ENCODE assay signal across 8 cellular contexts in the genomic region with DNA sequence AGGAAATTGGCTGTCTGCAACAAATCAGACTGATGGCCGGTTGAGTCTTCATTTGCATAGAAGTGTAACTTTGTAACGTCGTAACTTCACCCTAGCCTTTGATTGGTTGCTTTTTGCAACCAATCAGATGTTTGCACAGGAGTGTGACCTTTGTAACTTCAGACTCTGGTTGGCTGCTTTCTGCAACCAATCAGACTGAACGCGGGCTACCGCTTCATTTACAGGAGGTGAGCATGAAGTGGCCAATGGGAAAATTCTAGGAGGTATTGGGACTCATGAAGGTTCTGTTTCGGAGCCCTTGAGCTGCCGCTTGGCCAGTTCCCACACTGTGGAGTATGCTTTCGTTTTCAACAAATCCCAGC. TPM values are rescaled to one million over a fixed set of nuclear protein-coding genes. Genes with fewer than 3 reads are reported as not detected.
DNase-seq lines count a peak whose midpoint lies in the region; ATAC-seq and TF ChIP-seq lines count a peak whose summit lies in the region.

No MANE protein-coding gene starts in this region.

- DNase-seq in DMS53 (lab: John Stamatoyannopoulos, UW): peak; percentile 89
- DNase-seq in HS-5 (ENCODE audit: low read depth): peak; percentile 39
- peak; percentile 64 for DNase-seq in adipocyte (ENCODE audit: low read depth)
- peak; percentile 41 to 83 for DNase-seq in heart right ventricle
- no peak for DNase-seq in amniotic stem cell (lab: John Stamatoyannopoulos, UW)

- H4K20me1 ChIP-seq in OCI-LY1 (ENCODE audit: insufficient read depth, low read length): no peaks in the 10 kb centered on the region

- H3K36me3 ChIP-seq in OCI-LY1 (ENCODE audit: insufficient read depth, low read length) (peaks cover 5% of the 10 kb centered on the region; the same call in 1 of the 2 replicates), adipocyte (ENCODE audit: control insufficient read depth, insufficient read depth, low read length, severe bottlenecking) (peaks cover 10% of the 10 kb centered on the region), heart right ventricle (peaks cover 0 to 36% (median 10%) of the 10 kb centered on the region in 9 donors), parathyroid adenoma (ENCODE audit: control insufficient read depth, insufficient read depth, low read length) (no peaks in the 10 kb centered on the region)

- ATAC-seq in GM21381 (IDR thresholded peaks at IDR 0.05; ENCODE audit: unreplicated experiment): peak; percentile 19
- ATAC-seq in heart right ventricle: peak; percentile 72 to 93 (median 88)

- H2AFZ ChIP-seq in OCI-LY1 (ENCODE audit: low read length) (peak overlapping the region; percentile 87), parathyroid adenoma (peak overlapping the region; percentile 98)

- H3K4me1 ChIP-seq in OCI-LY1 (ENCODE audit: insufficient read depth, low read length, severe bottlenecking) (peaks cover 13% of the 10 kb centered on the region), adipocyte (ENCODE audit: control insufficient read depth, insufficient read depth, low read length) (peaks cover 11% of the 10 kb centered on the region), heart right ventricle (peaks cover 0 to 22% (median 6%) of the 10 kb centered on the region in 9 donors), parathyroid adenoma (no peaks in the 10 kb centered on the region)

- no peaks in the 10 kb centered on the region for H3F3A ChIP-seq in OCI-LY1 (ENCODE audit: insufficient read depth, low read length)

- WGBS in heart right ventricle, 2 donors: 2 to 3% methylated on average over 9 of the region's 9 CpGs

- H3K4me3 ChIP-seq in OCI-LY1 (ENCODE audit: low read depth, low read length, poor library complexity, severe bottlenecking) (peak overlapping the region; percentile 74), adipocyte (ENCODE audit: low read length) (peak overlapping the region; percentile 87), heart right ventricle (peak overlapping the region; percentile 57 to 92 (median 74)), parathyroid adenoma (ENCODE audit: low read depth, low read length) (peak overlapping the region; percentile 95)

- intact Hi-C loops in heart right ventricle (cut with DNase I): loop anchor here in 4 of 10 donors (2.0 to 10.0 kb wide), 4 partner anchors 15 to 861 kb away; a partner anchor contains a TSS

- H3K4me2 ChIP-seq in OCI-LY1 (ENCODE audit: low read length) (peak overlapping the region; percentile 76), parathyroid adenoma (ENCODE audit: low read length) (peak overlapping the region; percentile 85)

- peak overlapping the region; percentile 56 for H3K9ac ChIP-seq in OCI-LY1 (ENCODE audit: low read length)
- H3K9ac ChIP-seq in adipocyte (ENCODE audit: low read length): peak overlapping the region; percentile 90
- H3K9ac ChIP-seq in parathyroid adenoma: no peak overlapping the region

- H3K9me3 ChIP-seq in OCI-LY1 (ENCODE audit: low read length): peaks cover 4% of the 10 kb centered on the region; the same call in 1 of the 2 replicates
- peaks cover 21% of the 10 kb centered on the region for H3K9me3 ChIP-seq in adipocyte (ENCODE audit: control insufficient read depth, low read length)
- H3K9me3 ChIP-seq in heart right ventricle: peaks cover 0 to 58% (median 21%) of the 10 kb centered on the region in 11 donors
- no peaks in the 10 kb centered on the region for H3K9me3 ChIP-seq in parathyroid adenoma (ENCODE audit: control insufficient read depth, low read length)

- H3K27ac ChIP-seq in OCI-LY1 (ENCODE audit: low read depth, low read length, poor library complexity, severe bottlenecking) (peak overlapping the region; percentile 87), heart right ventricle (peak overlapping the region; percentile 34 to 93 (median 90)), parathyroid adenoma (peak overlapping the region; percentile 84)

- TF ChIP-seq CTCF in OCI-LY1 (IDR thresholded peaks at IDR 0.05; ENCODE audit: low read length) (no peak), heart right ventricle (IDR thresholded peaks at IDR 0.05) (no peak), parathyroid adenoma (IDR thresholded peaks at IDR 0.05) (no peak)

- no peaks in the 10 kb centered on the region for H3K27me3 ChIP-seq in OCI-LY1 (ENCODE audit: insufficient read depth, low read length)
- no peaks in the 10 kb centered on the region for H3K27me3 ChIP-seq in adipocyte (replicated peaks; ENCODE audit: control insufficient read depth, insufficient read depth, low read length)
- H3K27me3 ChIP-seq in heart right ventricle: no peaks in the 10 kb centered on the region
- no peaks in the 10 kb centered on the region for H3K27me3 ChIP-seq in parathyroid adenoma (ENCODE audit: control insufficient read depth, insufficient read depth, low read length)

- H3K79me2 ChIP-seq in OCI-LY1 (ENCODE audit: insufficient read depth, low read length) (no peaks in the 10 kb centered on the region), parathyroid adenoma (peaks cover 2% of the 10 kb centered on the region)

- H3K9me2 ChIP-seq in OCI-LY1 (ENCODE audit: low read depth, low read length): no peaks in the 10 kb centered on the region

RNA-seq across cellular contexts. Expression of a gene that starts 0.4 kb away (rescaled TPM):
- 10 to 100 TPM in 9 of 10 donors, 1 to 10 TPM in 1; 9.8 to 21.2 (median 17.5) TPM for total RNA-seq in heart right ventricle
- polyA plus RNA-seq in heart right ventricle: 10 to 100 TPM; 13.1 to 42.8 TPM

RNA-seq across cellular contexts. Expression of a gene that starts 13.9 kb away (rescaled TPM):
- 1 to 10 TPM; 2.7 to 6.5 (median 4.2) TPM for total RNA-seq in heart right ventricle
- polyA plus RNA-seq in heart right ventricle: under 1 TPM; 0.80 to 0.99 TPM

RNA-seq across cellular contexts. Expression of a gene that starts 39.3 kb away (rescaled TPM):
- total RNA-seq in heart right ventricle: 1 to 10 TPM; 1.6 to 4.1 (median 3.0) TPM
- 1 to 10 TPM; 2.0 to 6.8 TPM for polyA plus RNA-seq in heart right ventricle
